Comparison of ENCODE assay signal across 26 cellular contexts in the genomic region with DNA sequence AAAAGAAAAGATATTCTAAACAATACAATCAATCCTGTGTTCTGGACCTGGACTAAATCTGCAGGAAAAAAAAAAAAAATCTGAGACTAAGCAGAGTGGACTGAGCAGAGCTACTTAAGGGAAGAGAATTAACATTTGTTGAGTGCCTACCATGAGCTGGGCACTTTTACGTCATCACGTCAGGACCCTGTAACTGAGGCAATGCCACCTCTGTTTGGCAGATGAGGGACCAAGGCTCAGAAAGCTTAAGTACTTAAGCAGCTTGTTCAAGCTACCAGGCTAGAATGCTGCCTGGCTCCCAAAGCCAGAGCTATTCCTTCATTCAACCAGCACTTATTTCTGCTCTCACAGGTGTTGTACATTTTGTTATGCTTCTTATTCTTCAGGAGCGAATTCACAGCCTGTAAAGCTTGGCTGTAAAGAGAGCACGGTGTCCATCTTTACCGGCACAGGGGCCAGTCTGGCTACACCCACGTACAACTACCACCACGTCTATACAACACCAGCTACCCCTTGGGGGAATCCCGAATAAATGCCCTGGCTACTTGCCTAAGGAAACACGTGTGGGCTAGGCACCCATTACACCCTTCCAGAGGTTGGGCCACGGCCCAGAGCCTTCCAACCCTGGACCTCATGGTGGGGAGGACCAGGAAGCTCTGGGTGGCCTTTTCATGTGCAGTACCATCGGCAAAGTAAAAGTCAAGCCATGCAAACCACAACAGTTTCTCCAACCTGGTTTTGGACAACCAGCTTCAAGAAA. TPM values are rescaled to one million over a fixed set of nuclear protein-coding genes. Genes with fewer than 3 reads are reported as not detected.
A peak's percentile ranks its signal among the peaks of the same experiment; 100 is the strongest.
DNase-seq lines count a peak whose midpoint lies in the region; ATAC-seq and TF ChIP-seq lines count a peak whose summit lies in the region.
"Had no signal": no experiment of that assay in that cellular context is flagged by ENCODE, and none has a peak within 500 bp of the region (broad histone marks: within the 10 kb centered on the region; RNA-seq: fewer than 3 reads in every experiment).

No MANE protein-coding gene starts in this region.

- H3K9me3 Mint-ChIP-seq in activated T-helper 17 cell treated with anti-CD3 and anti-CD28 coated beads, Interleukin-2, amount 50 U/mL, for 72 hours, result no peaks in the 10 kb centered on the region
- H3K9me3 Mint-ChIP-seq in T-cell, result no peaks in the 10 kb centered on the region
- H3K9me3 Mint-ChIP-seq: CD8-positive, alpha-beta T cell; central memory CD8-positive, alpha-beta T cell; dendritic cell treated with granulocyte-macrophage colony-stimulating factor and Interleukin-4, amounts not matched to agents 40 ng/mL and 50 ng/mL, for 4 days had no signal

- H3K36me3 ChIP-seq in gastrocnemius medialis (no peaks in the 10 kb centered on the region), gastroesophageal sphincter (no peaks in the 10 kb centered on the region)
- H3K36me3 ChIP-seq: neural progenitor cell, SJSA1, stomach, tibial nerve had no signal

- peak overlapping the region in 1 of 4 donors; percentile 46 for H3K4me3 ChIP-seq in gastrocnemius medialis
- no peak overlapping the region for H3K4me3 ChIP-seq in gastroesophageal sphincter
- H3K4me3 ChIP-seq: GM23248, neural progenitor cell, SJSA1, stomach, tibial nerve had no signal

- H3K4me1 Mint-ChIP-seq in activated T-helper 17 cell treated with anti-CD3 and anti-CD28 coated beads, Interleukin-2, amount 50 U/mL, for 72 hours, result peaks cover 16% of the 10 kb centered on the region
- peaks cover 16 to 21% (median 21%) of the 10 kb centered on the region in 3 donors for H3K4me1 Mint-ChIP-seq in T-cell

- H3K9me3 ChIP-seq in gastrocnemius medialis, result no peaks in the 10 kb centered on the region
- no peaks in the 10 kb centered on the region for H3K9me3 ChIP-seq in gastroesophageal sphincter
- H3K9me3 ChIP-seq: SJSA1, stomach, tibial nerve had no signal

- in situ Hi-C loops in gastrocnemius medialis (cut with MboI; ENCODE audit: low sequenced_read_pairs in 4 of 4), result no loop called here

- H3K27ac ChIP-seq in gastrocnemius medialis, result peak overlapping the region; percentile 53 to 72 (median 66)
- no peak overlapping the region for H3K27ac ChIP-seq in gastroesophageal sphincter
- H3K27ac ChIP-seq: GM23248, neural progenitor cell, SJSA1, tibial nerve had no signal

- no peaks in the 10 kb centered on the region for H3K36me3 Mint-ChIP-seq in activated T-helper 17 cell treated with anti-CD3 and anti-CD28 coated beads, Interleukin-2, amount 50 U/mL, for 72 hours (ENCODE audit: low read depth)
- no peaks in the 10 kb centered on the region for H3K36me3 Mint-ChIP-seq in T-cell
- H3K36me3 Mint-ChIP-seq: CD8-positive, alpha-beta T cell; neural progenitor cell had no signal

- WGBS in gastroesophageal sphincter (ENCODE audit: low coverage in 1 of 2), 2 donors, result 70 to 93% methylated on average over 5 to 8 of the region's 11 CpGs

- POLR2A ChIA-PET in T-cell (lab: Charles Lee), result interaction anchor here in 1 of 2 donors (0.6 kb wide), 2 partner anchors 12 to 535 kb away, joined by 3 to 9 read pairs; no protein-coding TSS in a partner anchor

- H3K27me3 ChIP-seq in gastrocnemius medialis (no peaks in the 10 kb centered on the region), gastroesophageal sphincter (no peaks in the 10 kb centered on the region)
- H3K27me3 ChIP-seq: neural progenitor cell, SJSA1, stomach, tibial nerve had no signal

- DNase-seq in NCI-H82 (lab: John Stamatoyannopoulos, UW), result peak; percentile 21
- no peak for DNase-seq in NCI-H82 treated with DMSO at 0.1 percent for 48 hours (lab: John Stamatoyannopoulos, UW; ENCODE audit: unreplicated experiment)
- DNase-seq in kidney tubule cell (ENCODE audit: low spot score), result peak; percentile 35
- DNase-seq in gastrocnemius medialis, result no peak
- no peak for DNase-seq in HK-2 (ENCODE audit: unreplicated experiment)
- no peak for DNase-seq in T-cell
- DNase-seq: activated CD4-positive, alpha-beta memory T cell treated with anti-CD3 and anti-CD28 coated beads, Interleukin-2, amount 10 ng/mL, durations not matched to agents 7 days and 5 days; activated CD4-positive, alpha-beta T cell treated with anti-CD3 and anti-CD28 coated beads for 1 hour; activated effector memory CD4-positive, alpha-beta T cell treated with Interleukin-2 at 50 U/mL for 16 hours; activated naive CD8-positive, alpha-beta T cell treated with anti-CD3 and anti-CD28 coated beads, Interleukin-2, amount 10 ng/mL, durations not matched to agents 7 days and 5 days; CD8-positive, alpha-beta T cell; glutamatergic neuron; GM23248; kidney; NCI-H187 treated with DMSO at 0.1 percent for 48 hours; NCI-H526; stimulated activated CD8-positive, alpha-beta memory T cell treated with anti-CD3 and anti-CD28 coated beads, Interleukin-4, amount 100 ng/mL, for 48 hours; stomach had no signal

- TF ChIP-seq CTCF in gastrocnemius medialis (IDR thresholded peaks at IDR 0.05 in 4 of 5, conservative IDR thresholded peaks at IDR 0.05 in 1 of 5) (no peak), gastroesophageal sphincter (IDR thresholded peaks at IDR 0.05) (no peak)

- CTCF ChIA-PET in T-cell (lab: Charles Lee), result interaction anchor here (0.6 to 0.8 kb wide), 2 partner anchors 75 to 347 kb away, joined by 3 read pairs; no protein-coding TSS in a partner anchor

- H3K4me3 Mint-ChIP-seq in activated T-helper 17 cell treated with anti-CD3 and anti-CD28 coated beads, Interleukin-2, amount 50 U/mL, for 72 hours, result no peak overlapping the region
- no peak overlapping the region for H3K4me3 Mint-ChIP-seq in T-cell
- H3K4me3 Mint-ChIP-seq: activated CD4-positive, alpha-beta memory T cell treated with anti-CD3 and anti-CD28 coated beads, Interleukin-2, amount 10 ng/mL, durations not matched to agents 7 days and 5 days; CD8-positive, alpha-beta T cell; dendritic cell treated with granulocyte-macrophage colony-stimulating factor and Interleukin-4, amounts not matched to agents 40 ng/mL and 50 ng/mL, for 4 days had no signal

- TF ChIP-seq POLR2A in gastrocnemius medialis (IDR thresholded peaks at IDR 0.05), result no peak
- no peak for TF ChIP-seq POLR2A in gastroesophageal sphincter (IDR thresholded peaks at IDR 0.05)

- H3K27ac Mint-ChIP-seq in activated T-helper 17 cell treated with anti-CD3 and anti-CD28 coated beads, Interleukin-2, amount 50 U/mL, for 72 hours, result peak overlapping the region; percentile 89
- no peak overlapping the region for H3K27ac Mint-ChIP-seq in T-cell
- H3K27ac Mint-ChIP-seq: activated CD4-positive, alpha-beta memory T cell treated with anti-CD3 and anti-CD28 coated beads, Interleukin-2, amount 10 ng/mL, durations not matched to agents 7 days and 5 days; B cell; CD8-positive, alpha-beta T cell; dendritic cell treated with granulocyte-macrophage colony-stimulating factor and Interleukin-4, amounts not matched to agents 40 ng/mL and 50 ng/mL, for 4 days had no signal

- intact Hi-C loops in gastrocnemius medialis (cut with DNase I; ENCODE audit: low total_unique reads), result no loop called here

- ATAC-seq in activated T-helper 17 cell treated with anti-CD3 and anti-CD28 coated beads, Interleukin-2, amount 50 U/mL, for 72 hours (replicated peaks), result no peak
- ATAC-seq in gastrocnemius medialis (peak in 1 of 2 donors; percentile 13), gastroesophageal sphincter (no peak), T-cell (replicated peaks in 1 of 4) (no peak)
- ATAC-seq: CD8-positive, alpha-beta T cell had no signal

- no peak for TF ChIP-seq EP300 in gastroesophageal sphincter (IDR thresholded peaks at IDR 0.05)

- no peaks in the 10 kb centered on the region for H3K27me3 Mint-ChIP-seq in activated T-helper 17 cell treated with anti-CD3 and anti-CD28 coated beads, Interleukin-2, amount 50 U/mL, for 72 hours
- no peaks in the 10 kb centered on the region for H3K27me3 Mint-ChIP-seq in T-cell
- H3K27me3 Mint-ChIP-seq: activated naive CD8-positive, alpha-beta T cell treated with anti-CD3 and anti-CD28 coated beads, Interleukin-2, amount 10 ng/mL, durations not matched to agents 7 days and 5 days; B cell; central memory CD8-positive, alpha-beta T cell had no signal

- peaks cover 47% of the 10 kb centered on the region in 2 donors for H3K4me1 ChIP-seq in gastrocnemius medialis
- H3K4me1 ChIP-seq in gastroesophageal sphincter, result peaks cover 0 to 27% (median 0%) of the 10 kb centered on the region in 3 donors
- H3K4me1 ChIP-seq: neural progenitor cell had no signal

RNA-seq across cellular contexts. Expression of a gene that starts 27.0 kb away (rescaled TPM):
- 1 to 10 TPM in 1 of 2 donors, under 1 TPM in 1; 0.63 to 1.0 TPM for total RNA-seq in activated T-helper 17 cell treated with anti-CD3 and anti-CD28 coated beads, Interleukin-2, amount 50 U/mL, for 72 hours
- total RNA-seq in gastrocnemius medialis, result 10 to 100 TPM; 17.2 to 51.6 (median 39.5) TPM
- 10 to 100 TPM in 3 of 4 donors, 1 to 10 TPM in 1; 9.2 to 24.7 (median 20.2) TPM for total RNA-seq in gastroesophageal sphincter
- 1 to 10 TPM in 2 of 5 donors, under 1 TPM in 3; 0.30 to 2.8 (median 0.95) TPM for total RNA-seq in T-cell

Comparison
In these comparisons a context has a peak if more than half of its experiments do, and no peak if none do; other contexts are left out.
1. DNase-seq: peak in NCI-H82 (single experiment) and kidney tubule cell (single experiment); none in NCI-H82 treated with DMSO at 0.1 percent for 48 hours (single experiment), gastrocnemius medialis (0 of 2), HK-2 (single experiment) and T-cell (0 of 34).
2. H3K27ac ChIP-seq: peak in gastrocnemius medialis (4 of 4); none in gastroesophageal sphincter (0 of 4).